In the genomic region with DNA sequence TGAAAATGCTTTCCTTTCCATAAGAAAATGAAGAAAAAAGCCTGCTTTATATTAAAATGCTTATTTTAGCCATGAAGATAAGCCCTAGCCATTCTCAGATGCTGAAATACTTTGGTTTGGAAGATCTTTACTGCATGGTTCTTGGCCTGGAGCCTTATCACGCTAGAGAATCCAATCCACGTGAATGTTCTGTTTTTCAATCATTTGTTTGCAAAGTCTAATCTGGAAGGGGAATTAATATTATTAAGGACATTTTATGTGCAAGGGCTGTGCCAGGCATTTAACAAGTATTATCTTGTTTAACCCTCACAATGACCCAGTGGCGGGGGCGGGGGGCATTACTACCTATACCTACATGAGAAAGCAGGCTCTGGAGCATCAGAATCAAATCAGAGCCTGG, we compare ENCODE assay signal across 27 cellular contexts.
"Had no signal": no experiment of that assay in that cellular context is flagged by ENCODE, and none has a peak within 500 bp of the region (broad histone marks: within the 10 kb centered on the region; RNA-seq: fewer than 3 reads in every experiment).

No MANE protein-coding gene starts in this region.

- H3K36me3 ChIP-seq: gastrocnemius medialis, neutrophil, right atrium auricular region, stomach, tibial artery had no signal

- H3K27me3 ChIP-seq: dorsolateral prefrontal cortex, gastrocnemius medialis, neutrophil, right atrium auricular region, stomach, testis, tibial artery had no signal

- H3K27me3 Mint-ChIP-seq: memory B cell, type B pancreatic cell had no signal

- H3K27ac Mint-ChIP-seq: memory B cell; natural killer cell; progenitor cell of endocrine pancreas; stimulated activated effector memory CD8-positive, alpha-beta T cell treated with anti-CD3 and anti-CD28 coated beads, Interleukin-12 subunit alpha, Interleukin-12 subunit beta, amount 100 ng/mL, for 72 hours; type B pancreatic cell had no signal

- H3K36me3 Mint-ChIP-seq: memory B cell; natural killer cell; stimulated activated effector memory CD8-positive, alpha-beta T cell treated with anti-CD3 and anti-CD28 coated beads, Interleukin-12 subunit alpha, Interleukin-12 subunit beta, amount 100 ng/mL, for 72 hours; type B pancreatic cell had no signal

- H3K4me3 Mint-ChIP-seq: memory B cell; natural killer cell; neural crest cell; stimulated activated effector memory CD8-positive, alpha-beta T cell treated with anti-CD3 and anti-CD28 coated beads, Interleukin-12 subunit alpha, Interleukin-12 subunit beta, amount 100 ng/mL, for 72 hours; type B pancreatic cell had no signal

- H3K9me3 Mint-ChIP-seq: natural killer cell; neural crest cell; stimulated activated effector memory CD8-positive, alpha-beta T cell treated with anti-CD3 and anti-CD28 coated beads, Interleukin-12 subunit alpha, Interleukin-12 subunit beta, amount 100 ng/mL, for 72 hours had no signal

- H3K4me1 ChIP-seq: parathyroid adenoma, tibial artery had no signal

- H3K9me3 ChIP-seq: gastrocnemius medialis, neutrophil, right atrium auricular region, stomach, testis, tibial artery had no signal

- DNase-seq: cortex of kidney; dorsolateral prefrontal cortex; effector CD4-positive, alpha-beta T cell; foreskin fibroblast; gastrocnemius medialis; head of caudate nucleus; kidney; natural killer cell; stimulated activated CD4-positive, alpha-beta T cell treated with anti-CD3 and anti-CD28 coated beads, Interleukin-12 subunit alpha, Interleukin-12 subunit beta, amount 100 ng/mL, for 4 hours; stimulated activated CD4-positive, alpha-beta T cell treated with anti-CD3 and anti-CD28 coated beads, Interleukin-1b, Interleukin-23, amount 100 ng/mL, for 48 hours; stimulated activated CD4-positive, alpha-beta T cell treated with anti-CD3 and anti-CD28 coated beads, Interleukin-4, amount 100 ng/mL, for 24 hours; stimulated activated naive CD4-positive, alpha-beta T cell treated with Interleukin-2 at 50 U/mL for 16 hours; stomach; tibial artery had no signal

- H3K4me3 ChIP-seq: dorsolateral prefrontal cortex, gastrocnemius medialis, lung, right atrium auricular region, smooth muscle cell, stomach, testis, tibial artery had no signal

- ATAC-seq: gastrocnemius medialis; left lobe of liver; natural killer cell; sciatic nerve; stimulated activated effector memory CD8-positive, alpha-beta T cell treated with anti-CD3 and anti-CD28 coated beads, Interleukin-12 subunit alpha, Interleukin-12 subunit beta, amount 100 ng/mL, for 72 hours had no signal
